Comparison of ENCODE assay signal across 22 cellular contexts in the genomic region with DNA sequence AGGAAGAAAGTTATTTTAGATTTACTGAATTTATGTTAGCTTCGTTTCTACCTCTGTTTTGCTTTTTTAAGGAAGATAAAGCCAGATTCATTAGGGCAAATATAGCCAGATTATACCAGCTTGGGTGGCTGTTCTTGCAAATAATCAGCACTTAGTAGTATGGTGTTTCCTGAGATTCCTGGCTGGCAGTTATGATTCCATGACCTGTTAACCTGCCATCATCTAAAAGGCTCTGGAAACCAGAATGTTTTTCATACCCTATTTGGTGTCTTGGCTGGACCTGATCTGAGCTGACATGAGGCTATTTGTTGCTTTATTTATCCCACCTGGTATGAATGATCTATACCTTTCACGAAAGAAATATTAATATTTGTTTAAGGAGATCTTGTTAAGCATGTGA.
"Had no signal": no experiment of that assay in that cellular context is flagged by ENCODE, and none has a peak within 500 bp of the region (broad histone marks: within the 10 kb centered on the region; RNA-seq: fewer than 3 reads in every experiment).

No MANE protein-coding gene starts in this region.

- DNase-seq: activated CD4-positive, alpha-beta memory T cell treated with anti-CD3 and anti-CD28 coated beads, Interleukin-2, amount 10 ng/mL, durations not matched to agents 7 days and 5 days; activated CD4-positive, alpha-beta T cell treated with anti-CD3 and anti-CD28 coated beads for 1 hour; activated CD4-positive, alpha-beta T cell treated with anti-CD3 and anti-CD28 coated beads, Interleukin-2, amount 10 ng/mL, durations not matched to agents 7 days and 5 days; activated naive CD4-positive, alpha-beta T cell; activated T-cell treated with anti-CD3 and anti-CD28 coated beads, Interleukin-2, amount 50 U/mL, for 72 hours; anterior cingulate cortex; effector memory CD8-positive, alpha-beta T cell; head of caudate nucleus; hippocampal formation; kidney; left colon; naive thymus-derived CD8-positive, alpha-beta T cell; right lobe of liver; stimulated activated CD4-positive, alpha-beta T cell treated with anti-CD3 and anti-CD28 coated beads, Interleukin-12 subunit alpha, Interleukin-12 subunit beta, amount 100 ng/mL, for 4 hours; stimulated activated CD4-positive, alpha-beta T cell treated with anti-CD3 and anti-CD28 coated beads, Interleukin-4, amount 100 ng/mL, for 1 hour; SW 1271; T-helper 9 cell; upper lobe of left lung had no signal

- FAIRE-seq: kidney had no signal

- H3K27me3 ChIP-seq: right lobe of liver, upper lobe of left lung, vagina had no signal

- H3K4me3 ChIP-seq: coronary artery, right lobe of liver, thoracic aorta, upper lobe of left lung, vagina had no signal

- ATAC-seq: activated T-cell treated with anti-CD3 and anti-CD28 coated beads, Interleukin-2, amount 50 U/mL, for 72 hours; effector memory CD8-positive, alpha-beta T cell; left colon; naive thymus-derived CD8-positive, alpha-beta T cell; right lobe of liver; WTC11 had no signal

- H3K9me3 ChIP-seq: right lobe of liver, thoracic aorta, upper lobe of left lung, vagina had no signal

- H3K27ac ChIP-seq: right lobe of liver, thoracic aorta, upper lobe of left lung, vagina had no signal
